ENCODE assay signal across 8 cellular contexts in the genomic region with DNA sequence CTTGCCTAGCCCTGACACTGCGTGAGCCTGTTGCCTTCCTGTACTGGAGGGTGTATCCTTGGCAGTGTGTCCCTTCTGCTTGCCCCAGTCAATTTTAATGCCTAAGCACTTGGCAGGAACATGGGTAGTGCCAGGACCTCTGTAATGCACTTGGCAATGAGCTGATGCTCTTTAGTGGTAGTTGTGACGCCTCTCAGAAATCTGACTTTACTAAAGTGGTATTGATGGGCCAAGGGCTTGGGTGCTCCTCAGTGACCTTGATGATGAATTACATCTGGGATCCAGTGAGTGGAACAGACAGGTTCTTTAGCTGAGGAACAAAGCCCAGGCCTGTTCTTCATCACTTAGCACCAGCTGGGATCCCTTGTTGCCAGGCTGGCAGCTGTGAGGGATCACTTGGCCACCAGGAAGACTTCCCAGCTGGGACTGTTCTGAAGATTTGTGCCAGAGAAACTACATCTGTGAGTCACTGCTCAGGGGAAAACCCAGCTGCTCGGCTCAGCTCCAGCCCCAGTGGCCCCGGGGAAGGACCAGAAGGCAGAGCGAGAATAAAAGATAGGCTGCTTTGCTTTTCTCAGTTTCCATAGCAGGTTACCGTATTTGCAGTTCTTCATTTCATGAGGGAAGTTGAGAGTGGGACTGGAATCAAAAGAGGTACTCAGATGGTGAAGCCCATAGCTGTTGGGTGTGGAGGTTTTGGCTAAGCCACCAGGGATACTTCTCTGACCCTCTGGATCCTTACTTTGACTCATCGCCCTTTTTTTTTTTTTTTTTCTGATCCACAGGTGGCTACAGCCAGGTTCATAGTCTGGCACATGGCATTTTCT. TPM values are rescaled to one million over a fixed set of nuclear protein-coding genes. Genes with fewer than 3 reads are reported as not detected.
A peak's percentile ranks its signal among the peaks of the same experiment; 100 is the strongest.
DNase-seq lines count a peak whose midpoint lies in the region; ATAC-seq and TF ChIP-seq lines count a peak whose summit lies in the region.

No MANE protein-coding gene starts in this region.

- peak overlapping the region; percentile 4 for H3K27ac Mint-ChIP-seq in Calu3 (ENCODE audit: unreplicated experiment)

- CTCF ChIA-PET in Calu3 (lab: Charles Lee): interaction anchor here (0.5 to 1.1 kb wide), 4 partner anchors 15 to 449 kb away, joined by 6 to 13 read pairs (median 8); no protein-coding TSS in a partner anchor

- H3K36me3 ChIP-seq in gastrocnemius medialis: no peaks in the 10 kb centered on the region

- DNase-seq in Calu3 (peak; percentile 66), LHCN-M2 (ENCODE audit: low read depth) (peak; percentile 69), fibroblast of mammary gland (ENCODE audit: low read depth) (peak; percentile 65), gastrocnemius medialis (peak; percentile 41 to 57), HK-2 (ENCODE audit: unreplicated experiment) (no peak), SHP77 treated with DMSO at 0.1 percent for 48 hours (lab: John Stamatoyannopoulos, UW) (no peak)
- DNase-seq in activated CD8-positive, alpha-beta memory T cell treated with anti-CD3 and anti-CD28 coated beads, Interleukin-2, amount 50 U/mL, for 24 hours (ENCODE audit: extremely low read depth): peak; percentile 53

- H3K36me3 Mint-ChIP-seq in Calu3 (ENCODE audit: insufficient read depth, unreplicated experiment): no peaks in the 10 kb centered on the region

- peak; percentile 48 for ATAC-seq in GM21526 (IDR thresholded peaks at IDR 0.05; ENCODE audit: low FRiP score, unreplicated experiment)
- ATAC-seq in gastrocnemius medialis: peak; percentile 85 to 92

- H3K4me1 ChIP-seq in gastrocnemius medialis: peaks cover 0 to 6% of the 10 kb centered on the region in 2 donors

- in situ Hi-C loops in gastrocnemius medialis (cut with MboI; ENCODE audit: low sequenced_read_pairs in 4 of 4): loop anchor here in 2 of 4 donors (5.0 to 10.0 kb wide), 2 partner anchors 130 to 133 kb away; no protein-coding TSS in a partner anchor

- H3K9me3 Mint-ChIP-seq in Calu3 (ENCODE audit: low read depth, unreplicated experiment): no peaks in the 10 kb centered on the region

- no peak for TF ChIP-seq POLR2A in gastrocnemius medialis (IDR thresholded peaks at IDR 0.05)

- intact Hi-C loops in Calu3 (cut with micrococcal nuclease; ENCODE audit: unreplicated experiment): no loop called here
- intact Hi-C loops in gastrocnemius medialis (cut with DNase I; ENCODE audit: low total_unique reads): loop anchor here (5.0 kb wide), 2 partner anchors 38 to 148 kb away; partner anchors contain the start of gene KCNA3

- H3K27ac ChIP-seq in gastrocnemius medialis: no peak overlapping the region

- peaks cover 10% of the 10 kb centered on the region for H3K4me1 Mint-ChIP-seq in Calu3 (ENCODE audit: low read depth, unreplicated experiment)

- no peak overlapping the region for H3K4me3 ChIP-seq in fibroblast of mammary gland (ENCODE audit: control insufficient read depth, low read depth, low read length)
- H3K4me3 ChIP-seq in gastrocnemius medialis: no peak overlapping the region

- TF ChIP-seq CTCF in Calu3 (IDR thresholded peaks at IDR 0.05; ENCODE audit: unreplicated experiment): no peak
- TF ChIP-seq CTCF in fibroblast of mammary gland (conservative IDR thresholded peaks at IDR 0.05; ENCODE audit: control insufficient read depth, insufficient read depth, low read depth, low read length): no peak
- TF ChIP-seq CTCF in gastrocnemius medialis (IDR thresholded peaks at IDR 0.05 in 4 of 5, conservative IDR thresholded peaks at IDR 0.05 in 1 of 5): no peak

- no peaks in the 10 kb centered on the region for H3K27me3 ChIP-seq in gastrocnemius medialis

- no peak overlapping the region for H3K4me3 Mint-ChIP-seq in Calu3 (ENCODE audit: low read depth, unreplicated experiment)

- H3K27me3 Mint-ChIP-seq in Calu3 (ENCODE audit: unreplicated experiment): peaks cover 37% of the 10 kb centered on the region

- no peaks in the 10 kb centered on the region for H3K9me3 ChIP-seq in gastrocnemius medialis

- BruUV-seq in Calu3 (replicated peaks; lab: Mats Ljungman, UMichigan): no TSS peak

RNA-seq across cellular contexts. Expression of gene KCNA2, which starts 28.5 kb away (rescaled TPM):
- total RNA-seq in Calu3 (2022) (not detected in 2 replicates), LHCN-M2 (2014; rRNA removed) (not detected in 2 replicates), gastrocnemius medialis (1 to 10 TPM in 2 of 4 donors, under 1 TPM in 2; 0.31 to 2.9 (median 1.0) TPM)
- polyA plus RNA-seq in LHCN-M2 (2012): not detected

RNA-seq across cellular contexts. Expression of gene KCNA3, which starts 40.1 kb away (rescaled TPM):
- total RNA-seq in Calu3 (2022) (not detected in 2 replicates), LHCN-M2 (2014; rRNA removed) (not detected in 2 replicates), gastrocnemius medialis (under 1 TPM in 2 of 4 donors, not detected in 2; 0.18 to 0.20 TPM)
- not detected for polyA plus RNA-seq in LHCN-M2 (2012)

Comparison
In these comparisons a context has a peak if more than half of its experiments do, and no peak if none do; other contexts are left out.
1. DNase-seq: peak in Calu3 (single experiment), LHCN-M2 (single experiment), activated CD8-positive, alpha-beta memory T cell treated with anti-CD3 and anti-CD28 coated beads, Interleukin-2, amount 50 U/mL, for 24 hours (single experiment), fibroblast of mammary gland (single experiment) and gastrocnemius medialis (2 of 2); none in HK-2 (single experiment) and SHP77 treated with DMSO at 0.1 percent for 48 hours (single experiment).